Comparison of ENCODE assay signal across 16 cellular contexts in the genomic region with DNA sequence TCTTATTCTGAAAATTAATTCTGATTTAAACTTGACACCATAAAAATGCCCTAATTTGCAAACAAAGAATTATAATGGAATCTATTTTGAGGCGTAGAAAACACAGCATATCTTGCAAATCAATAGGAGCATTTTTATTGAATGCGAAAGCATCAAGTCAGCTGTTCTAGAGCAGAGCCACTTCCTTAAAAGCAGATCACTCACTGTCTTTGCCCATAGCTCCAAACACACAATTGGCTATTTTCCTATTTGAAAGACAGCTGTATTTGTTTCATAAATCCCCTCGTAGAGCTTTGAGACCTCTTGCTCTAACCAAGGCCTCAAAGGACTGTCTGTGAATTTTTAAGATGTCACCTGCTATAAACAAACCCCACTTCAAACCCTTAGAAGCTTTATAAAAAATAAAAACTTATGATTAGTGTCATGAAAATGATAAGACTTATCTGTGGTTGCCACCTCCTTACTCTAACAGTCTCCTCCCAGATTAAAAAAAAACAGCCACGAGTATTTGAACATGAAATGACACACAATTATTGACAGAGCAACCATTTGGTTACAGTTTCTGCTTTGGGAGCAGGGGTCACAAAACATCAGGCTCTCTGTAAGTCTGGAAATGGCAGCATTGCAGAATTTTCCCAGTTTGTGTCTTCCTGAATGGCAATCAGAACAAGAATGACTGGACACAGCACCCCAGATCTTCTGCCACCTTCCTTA.
"Had no signal": no experiment of that assay in that cellular context is flagged by ENCODE, and none has a peak within 500 bp of the region (broad histone marks: within the 10 kb centered on the region; RNA-seq: fewer than 3 reads in every experiment).

No MANE protein-coding gene starts in this region.

- ATAC-seq: activated T-cell treated with anti-CD3 and anti-CD28 coated beads, Interleukin-2, amount 50 U/mL, for 72 hours had no signal

- H3K4me1 Mint-ChIP-seq: activated naive CD4-positive, alpha-beta T cell treated with anti-CD3 and anti-CD28 coated beads, Interleukin-2, amount 50 U/mL, for 24 hours had no signal

- H3K4me1 ChIP-seq: ascending aorta, esophagus muscularis mucosa, right atrium auricular region, tibial nerve had no signal

- H3K4me3 ChIP-seq: ascending aorta, esophagus muscularis mucosa, lung, right atrium auricular region, tibial nerve had no signal

- H3K27ac ChIP-seq: ascending aorta, esophagus muscularis mucosa, right atrium auricular region, tibial nerve, WERI-Rb-1 had no signal

- H3K9me3 Mint-ChIP-seq: activated naive CD4-positive, alpha-beta T cell treated with anti-CD3 and anti-CD28 coated beads, Interleukin-2, amount 50 U/mL, for 24 hours; stimulated activated naive CD8-positive, alpha-beta T cell treated with anti-CD3 and anti-CD28 coated beads, Interleukin-15, Interleukin-2, amounts not matched to agents 100 ng/mL and 50 ng/mL, for 24 hours had no signal

- H3K27me3 Mint-ChIP-seq: stimulated activated naive CD8-positive, alpha-beta T cell treated with anti-CD3 and anti-CD28 coated beads, Interleukin-15, Interleukin-2, amounts not matched to agents 100 ng/mL and 50 ng/mL, for 24 hours had no signal

- DNase-seq: activated CD4-positive, alpha-beta T cell treated with anti-CD3 and anti-CD28 coated beads, Interleukin-2, amount 50 U/mL, for 4 hours; activated gamma-delta T cell; activated T-cell treated with anti-CD3 and anti-CD28 coated beads, Interleukin-2, amount 50 U/mL, for 72 hours; cerebellar nuclear complex; cortex of kidney; effector CD4-positive, alpha-beta T cell; midbrain; occipital lobe; WERI-Rb-1 had no signal

- H3K36me3 ChIP-seq: ascending aorta, esophagus muscularis mucosa, right atrium auricular region, tibial nerve, WERI-Rb-1 had no signal

- H3K36me3 Mint-ChIP-seq: activated naive CD4-positive, alpha-beta T cell treated with anti-CD3 and anti-CD28 coated beads, Interleukin-2, amount 50 U/mL, for 24 hours had no signal

- H3K9me3 ChIP-seq: ascending aorta, esophagus muscularis mucosa, right atrium auricular region, tibial nerve had no signal

- H3K27ac Mint-ChIP-seq: activated naive CD4-positive, alpha-beta T cell treated with anti-CD3 and anti-CD28 coated beads, Interleukin-2, amount 50 U/mL, for 24 hours; activated T-cell treated with anti-CD3 and anti-CD28 coated beads, Interleukin-2, amount 50 U/mL, for 72 hours; stimulated activated naive CD8-positive, alpha-beta T cell treated with anti-CD3 and anti-CD28 coated beads, Interleukin-15, Interleukin-2, amounts not matched to agents 100 ng/mL and 50 ng/mL, for 24 hours had no signal

- H3K4me3 Mint-ChIP-seq: activated naive CD4-positive, alpha-beta T cell treated with anti-CD3 and anti-CD28 coated beads, Interleukin-2, amount 50 U/mL, for 24 hours; activated T-cell treated with anti-CD3 and anti-CD28 coated beads, Interleukin-2, amount 50 U/mL, for 72 hours; stimulated activated naive CD8-positive, alpha-beta T cell treated with anti-CD3 and anti-CD28 coated beads, Interleukin-15, Interleukin-2, amounts not matched to agents 100 ng/mL and 50 ng/mL, for 24 hours had no signal

- H3K27me3 ChIP-seq: ascending aorta, esophagus muscularis mucosa, right atrium auricular region, tibial nerve had no signal
